ENCODE assay signal across 9 cellular contexts in genomic region chr21:14523234-14523633, GRCh38. TPM values are rescaled to one million over a fixed set of nuclear protein-coding genes. Genes with fewer than 3 reads are reported as not detected.
DNase-seq lines count a peak whose midpoint lies in the region; ATAC-seq, FAIRE-seq and TF ChIP-seq lines count a peak whose summit lies in the region.
"Had no signal": no experiment of that assay in that cellular context is flagged by ENCODE, and none has a peak within 500 bp of the region (broad histone marks: within the 10 kb centered on the region; RNA-seq: fewer than 3 reads in every experiment).

No MANE protein-coding gene starts in this region.

- no peak overlapping the region for H2AFZ ChIP-seq in GM12878 (ENCODE audit: control insufficient read depth, low read depth, low read length)
- no peak overlapping the region for H2AFZ ChIP-seq in neuronal stem cell (ENCODE audit: low read length)
- no peak overlapping the region for H2AFZ ChIP-seq in mesenchymal stem cell (ENCODE audit: low read depth, low read length)

- intact Hi-C loops in GM12878 (cut with micrococcal nuclease; ENCODE audit: unreplicated experiment) = no loop called here

- WGBS in GM12878 (ENCODE audit: insufficient coverage, insufficient replicate concordance, low lambda C conversion rate, missing lambda C conversion rate) = 0% methylated on average over 5 of the region's 5 CpGs
- WGBS in neuronal stem cell (ENCODE audit: extremely low coverage in 2 of 2, insufficient read length in 2 of 2, insufficient replicate concordance in 1 of 2), 2 donors = no CpG with 5 or more reads among the region's 5 CpGs
- WGBS in mesenchymal stem cell = 85% methylated on average over 5 of the region's 5 CpGs

- H3K36me3 ChIP-seq in GM12878 (ENCODE audit: control insufficient read depth in 2 of 2, insufficient read depth in 2 of 2, low read length in 1 of 2) (peaks cover 0 to 5% of the 10 kb centered on the region in 2 experiments; a peak in 2 of 4 replicates), neuronal stem cell (replicated peaks in 1 of 2; ENCODE audit: control insufficient read depth in 2 of 2, insufficient read depth in 2 of 2, low read length in 2 of 2) (no peaks in the 10 kb centered on the region), mesenchymal stem cell (ENCODE audit: control insufficient read depth in 1 of 2, insufficient read depth in 2 of 2, low read depth in 1 of 2, low read length in 2 of 2) (no peaks in the 10 kb centered on the region)

- peak overlapping the region; percentile 46; the same call in 1 of the 2 replicates for H3K9ac ChIP-seq in GM12878 (ENCODE audit: control insufficient read depth, insufficient read depth, low read length)
- H3K9ac ChIP-seq in neuronal stem cell (ENCODE audit: low read depth, low read length, poor library complexity) = no peak overlapping the region
- no peak overlapping the region for H3K9ac ChIP-seq in mesenchymal stem cell (ENCODE audit: low read length)

- H3K79me2 ChIP-seq in GM12878 (ENCODE audit: control insufficient read depth, insufficient read depth, low read length) = peaks cover 89% of the 10 kb centered on the region

- no peak for TF ChIP-seq POLR2A in GM12878 (IDR thresholded peaks at IDR 0.05; ENCODE audit: low read depth, low read length)

- RAD21 ChIA-PET in GM12878 (lab: Charles Lee; ENCODE audit: unreplicated experiment) = interaction anchor here (0.6 to 5.4 kb wide), 13 partner anchors 10 to 438 kb away, joined by 3 to 60 read pairs (median 5); no protein-coding TSS in a partner anchor

- H3K18ac ChIP-seq in neuronal stem cell (ENCODE audit: low read length) = no peak overlapping the region
- no peak overlapping the region for H3K18ac ChIP-seq in mesenchymal stem cell (ENCODE audit: low read depth in 1 of 2, low read length in 2 of 2)

- no TSS peak for BruUV-seq in GM12878 (replicated peaks; lab: Mats Ljungman, UMichigan)

- DNase-seq in Kasumi-1 (lab: John Stamatoyannopoulos, UW) (peak; percentile 31 to 60), GM12878 (ENCODE audit: low read depth, low spot score) (no peak), neuronal stem cell (ENCODE audit: low spot score) (no peak), mesenchymal stem cell (no peak), SHP77 (lab: John Stamatoyannopoulos, UW) (no peak)
- DNase-seq in stimulated activated naive B cell treated with anti-CD40 and anti-IgM and Interleukin-4, amounts not matched to agents 10 μg/mL and 1 μg/mL and 100 μg/mL, for 72 hours = no peak

- H3K4me3 ChIP-seq in GM12878 (peak overlapping the region; percentile 29; the same call in 1 of the 2 replicates), neuronal stem cell (ENCODE audit: low read length in 2 of 2) (no peak overlapping the region), mesenchymal stem cell (ENCODE audit: insufficient read depth in 1 of 2, low read depth in 1 of 2, low read length in 2 of 2) (no peak overlapping the region)
- H3K4me3 ChIP-seq: skin epidermis had no signal

- ATAC-seq in GM18498 (IDR thresholded peaks at IDR 0.05; ENCODE audit: unreplicated experiment) (peak; percentile 85), GM21528 (IDR thresholded peaks at IDR 0.05; ENCODE audit: low FRiP score, unreplicated experiment) (peak; percentile 76), GM12878 (peak; percentile 87)
- ATAC-seq in stimulated activated naive B cell treated with anti-CD40 and anti-IgM and Interleukin-4, amounts not matched to agents 10 μg/mL and 1 μg/mL and 100 μg/mL, for 72 hours (replicated peaks) = peak; percentile 84 to 90

- H3K27me3 ChIP-seq in GM12878 (replicated peaks in 1 of 2; ENCODE audit: control insufficient read depth in 2 of 2, insufficient read depth in 2 of 2, low read length in 1 of 2) = no peaks in the 10 kb centered on the region
- no peaks in the 10 kb centered on the region for H3K27me3 ChIP-seq in neuronal stem cell (ENCODE audit: control insufficient read depth in 3 of 3, insufficient read depth in 3 of 3, low read depth in 1 of 3, low read length in 3 of 3)
- no peaks in the 10 kb centered on the region for H3K27me3 ChIP-seq in mesenchymal stem cell (ENCODE audit: control insufficient read depth in 1 of 2, insufficient read depth in 1 of 2, low read length in 2 of 2)

- FAIRE-seq in GM12878 (lab: Jason Lieb, UNC) = peak; percentile 56

- no peak for TF ChIP-seq CTCF in GM12878 (IDR thresholded peaks at IDR 0.05 in 2 of 3, conservative IDR thresholded peaks at IDR 0.05 in 1 of 3; ENCODE audit: control insufficient read depth in 2 of 3, extremely low read depth in 1 of 3, insufficient read depth in 1 of 3, low read depth in 3 of 3, low read length in 3 of 3)

- H3K23ac ChIP-seq in neuronal stem cell (ENCODE audit: low read depth, low read length, poor library complexity) = no peak overlapping the region
- H3K23ac ChIP-seq in mesenchymal stem cell (ENCODE audit: low read length in 2 of 2) = no peak overlapping the region

- TF ChIP-seq EP300 in GM12878 (IDR thresholded peaks at IDR 0.05; ENCODE audit: borderline replicate concordance in 1 of 2, control insufficient read depth in 1 of 2, low read depth in 2 of 2, low read length in 2 of 2) = no peak; a peak in 1 of 4 replicates

- H2AK5ac ChIP-seq in neuronal stem cell (ENCODE audit: low read depth, low read length) = no peak overlapping the region
- no peak overlapping the region for H2AK5ac ChIP-seq in mesenchymal stem cell (ENCODE audit: low read length, severe bottlenecking)

- H3K4me3 Mint-ChIP-seq in stimulated activated naive B cell treated with anti-CD40 and anti-IgM and Interleukin-4, amounts not matched to agents 10 μg/mL and 1 μg/mL and 100 μg/mL, for 72 hours = peak overlapping the region; percentile 61

- no peak overlapping the region for H3K14ac ChIP-seq in neuronal stem cell (ENCODE audit: low read length)
- H3K14ac ChIP-seq in mesenchymal stem cell (ENCODE audit: low read length in 2 of 2) = no peak overlapping the region

- no peaks in the 10 kb centered on the region for H4K20me1 ChIP-seq in GM12878 (ENCODE audit: control insufficient read depth, insufficient read depth)

- no peak overlapping the region for H4K8ac ChIP-seq in neuronal stem cell (ENCODE audit: low read depth, low read length)
- no peak overlapping the region for H4K8ac ChIP-seq in mesenchymal stem cell (ENCODE audit: low read length)

- H3K27me3 Mint-ChIP-seq in stimulated activated naive B cell treated with anti-CD40 and anti-IgM and Interleukin-4, amounts not matched to agents 10 μg/mL and 1 μg/mL and 100 μg/mL, for 72 hours = no peaks in the 10 kb centered on the region

- peaks cover 0 to 3% of the 10 kb centered on the region in 2 donors for H3K9me3 Mint-ChIP-seq in stimulated activated naive B cell treated with anti-CD40 and anti-IgM and Interleukin-4, amounts not matched to agents 10 μg/mL and 1 μg/mL and 100 μg/mL, for 72 hours

- peaks cover 22 to 48% of the 10 kb centered on the region in 2 donors for H3K4me1 Mint-ChIP-seq in stimulated activated naive B cell treated with anti-CD40 and anti-IgM and Interleukin-4, amounts not matched to agents 10 μg/mL and 1 μg/mL and 100 μg/mL, for 72 hours

- H2BK15ac ChIP-seq in neuronal stem cell (ENCODE audit: low read length) (no peak overlapping the region), mesenchymal stem cell (ENCODE audit: low read depth, poor library complexity, severe bottlenecking) (no peak overlapping the region)

- no peaks in the 10 kb centered on the region for H3K79me1 ChIP-seq in neuronal stem cell (ENCODE audit: low read depth, low read length)
- H3K79me1 ChIP-seq in mesenchymal stem cell (replicated peaks; ENCODE audit: low read length, poor library complexity, severe bottlenecking) = no peaks in the 10 kb centered on the region

- no peak overlapping the region for H2BK120ac ChIP-seq in neuronal stem cell (ENCODE audit: low read depth, low read length)
- H2BK120ac ChIP-seq in mesenchymal stem cell (ENCODE audit: low read depth, low read length) = no peak overlapping the region

- H3K4me1 ChIP-seq in GM12878 (ENCODE audit: control insufficient read depth, insufficient read depth, low read length) (peaks cover 32% of the 10 kb centered on the region), neuronal stem cell (ENCODE audit: control insufficient read depth in 2 of 2, insufficient read depth in 1 of 2, low read depth in 1 of 2, low read length in 2 of 2) (peaks cover 0 to 4% of the 10 kb centered on the region in 2 donors), mesenchymal stem cell (ENCODE audit: control insufficient read depth, insufficient read depth, low read depth, low read length) (no peaks in the 10 kb centered on the region)

- H2BK12ac ChIP-seq in neuronal stem cell (ENCODE audit: low read length) = no peak overlapping the region
- no peak overlapping the region for H2BK12ac ChIP-seq in mesenchymal stem cell (ENCODE audit: low read length in 2 of 2)

- H4K91ac ChIP-seq in neuronal stem cell (ENCODE audit: low read depth, low read length, poor library complexity) = no peak overlapping the region
- no peak overlapping the region for H4K91ac ChIP-seq in mesenchymal stem cell (ENCODE audit: low read length)

- no peak for TF ChIP-seq RAD21 in GM12878 (IDR thresholded peaks at IDR 0.05; ENCODE audit: insufficient read depth, low read depth, low read length)

- peaks cover 32 to 49% of the 10 kb centered on the region in 2 donors for H3K36me3 Mint-ChIP-seq in stimulated activated naive B cell treated with anti-CD40 and anti-IgM and Interleukin-4, amounts not matched to agents 10 μg/mL and 1 μg/mL and 100 μg/mL, for 72 hours

- H3K4me2 ChIP-seq in GM12878 (ENCODE audit: control insufficient read depth, insufficient read depth) = peak overlapping the region; percentile 61
- no peak overlapping the region for H3K4me2 ChIP-seq in neuronal stem cell (ENCODE audit: insufficient read depth, low read length, poor library complexity, severe bottlenecking)
- H3K4me2 ChIP-seq in mesenchymal stem cell (ENCODE audit: low read length, poor library complexity, severe bottlenecking) = no peak overlapping the region

- SMC1A ChIA-PET in GM12878 (lab: Charles Lee; ENCODE audit: uncharacterized antibody, unreplicated experiment) = interaction anchor here (0.7 to 10.4 kb wide), 15 partner anchors 9 to 213 kb away, joined by 3 to 120 read pairs (median 5); no protein-coding TSS in a partner anchor

- H3K9me3 ChIP-seq in GM12878 (replicated peaks; ENCODE audit: control insufficient read depth, insufficient read depth, low read length) (no peaks in the 10 kb centered on the region), neuronal stem cell (replicated peaks in 1 of 2; ENCODE audit: control insufficient read depth in 2 of 2, insufficient read depth in 1 of 2, low read depth in 1 of 2, low read length in 2 of 2) (no peaks in the 10 kb centered on the region), mesenchymal stem cell (ENCODE audit: control insufficient read depth, low read length) (no peaks in the 10 kb centered on the region)

- H3K27ac ChIP-seq in GM12878 (ENCODE audit: control insufficient read depth, insufficient read depth) (peak overlapping the region; percentile 50), neuronal stem cell (replicated peaks; ENCODE audit: low read length) (no peak overlapping the region), mesenchymal stem cell (ENCODE audit: low read length, poor library complexity, severe bottlenecking) (no peak overlapping the region)

- H3K4ac ChIP-seq in neuronal stem cell (ENCODE audit: low read length) (no peak overlapping the region), mesenchymal stem cell (ENCODE audit: low read depth in 1 of 2, low read length in 2 of 2) (no peak overlapping the region)

- in situ Hi-C loops in GM12878 (cut with MboI) = no loop called here

- POLR2A ChIA-PET in GM12878 (lab: Charles Lee) = interaction anchor here (1.7 to 1.8 kb wide), 3 partner anchors 10 to 18 kb away, joined by 5 to 6 read pairs (median 5); no protein-coding TSS in a partner anchor

- H2BK5ac ChIP-seq in neuronal stem cell (ENCODE audit: low read length) (no peak overlapping the region), mesenchymal stem cell (ENCODE audit: low read depth, low read length, poor library complexity, severe bottlenecking) (no peak overlapping the region)

- CTCF ChIA-PET in GM12878 (lab: Yijun Ruan, JAX) = interaction anchor here (1.4 to 2.8 kb wide), 5 partner anchors 10 to 214 kb away, joined by 3 to 9 read pairs (median 7); no protein-coding TSS in a partner anchor

- peak overlapping the region; percentile 57 for H3K27ac Mint-ChIP-seq in stimulated activated naive B cell treated with anti-CD40 and anti-IgM and Interleukin-4, amounts not matched to agents 10 μg/mL and 1 μg/mL and 100 μg/mL, for 72 hours

RNA-seq across cellular contexts. Expression of gene SAMSN1, which starts 22.9 kb away (rescaled TPM):
- 258 and 276 TPM in 2 replicates for total RNA-seq in GM12878 (2013; cell fraction: nucleolus; rRNA removed)
- total RNA-seq in GM12878 (2014; rRNA removed) = 42.2 and 59.8 TPM in 2 replicates
- 85.6 and 86.2 TPM in 2 replicates for total RNA-seq in GM12878 (2014; rRNA removed; fragmentation: Illumina TruSeq; extraction: Trizol)
- total RNA-seq in GM12878 (2021) = 40.0 and 45.5 TPM in 2 replicates
- 26.8 TPM for polyA plus RNA-seq in GM12878 (2011; ENCODE audit: low read depth)
- polyA plus RNA-seq in GM12878 (2011; rRNA removed) = 23.2 and 34.1 TPM in 2 replicates
- 5.8 and 6.9 TPM in 2 replicates for polyA plus RNA-seq in GM12878 (2011; cell fraction: cytosol; rRNA removed)
- polyA plus RNA-seq in GM12878 (2011; cell fraction: nucleus; rRNA removed) = 11.4 and 11.5 TPM in 2 replicates
- polyA plus RNA-seq in GM12878 (2012) = 37.7 and 72.2 TPM in 2 replicates
- 84.1 and 112 TPM in 2 replicates for polyA plus RNA-seq in GM12878 (2014; fragmentation: Illumina TruSeq; extraction: Trizol)
- 100 to 1,000 TPM in 1 of 2 experiments, 10 to 100 TPM in 1; 90.4 to 102 TPM for polyA plus RNA-seq in GM12878 (2014; fragmentation: Nextera tagmentation; extraction: Ambion mirVana)
- polyA plus RNA-seq in GM12878 (2014; rRNA removed) = 38.0 and 45.2 TPM in 2 replicates
- polyA plus RNA-seq in GM12878 (2016; fragmentation: Nextera tagmentation; extraction: Ambion mirVana) = 10 to 100 TPM; 39.5 to 44.5 TPM
- polyA minus RNA-seq in GM12878 (2011; rRNA and poly(A)+ RNA removed) = 8.3 and 15.2 TPM in 2 replicates
- 3.3 and 9.0 TPM in 2 replicates for polyA minus RNA-seq in GM12878 (2011; cell fraction: cytosol; rRNA and poly(A)+ RNA removed)
- 7.1 and 7.3 TPM in 2 replicates for polyA minus RNA-seq in GM12878 (2011; cell fraction: nucleus; rRNA and poly(A)+ RNA removed)
- polyA plus RNA-seq in neuronal stem cell (2013, experiment 1 of 2) = not detected
- polyA plus RNA-seq in neuronal stem cell (2013, experiment 2 of 2) = 0.04 TPM
- polyA plus RNA-seq in mesenchymal stem cell (2013, experiment 1 of 2) = 0.25 TPM
- polyA plus RNA-seq in mesenchymal stem cell (2013, experiment 2 of 2) = 0.18 TPM

Comparison
In these comparisons a context has a peak if more than half of its experiments do, and no peak if none do; other contexts are left out.
1. DNase-seq: peak in Kasumi-1 (2 of 2); none in GM12878 (single experiment), stimulated activated naive B cell treated with anti-CD40 and anti-IgM and Interleukin-4, amounts not matched to agents 10 μg/mL and 1 μg/mL and 100 μg/mL, for 72 hours (single experiment), neuronal stem cell (single experiment), mesenchymal stem cell (single experiment) and SHP77 (0 of 2).
2. Peak in every context shown above with its lines, with median percentiles within 50 percentile points of each other: ATAC-seq.